In genomic region chr5:2125163-2125900, GRCh38 we compare ENCODE assay signal across 13 cellular contexts.
DNase-seq lines count a peak whose midpoint lies in the region; ATAC-seq and TF ChIP-seq lines count a peak whose summit lies in the region.
"Had no signal": no experiment of that assay in that cellular context is flagged by ENCODE, and none has a peak within 500 bp of the region (broad histone marks: within the 10 kb centered on the region; RNA-seq: fewer than 3 reads in every experiment).

No MANE protein-coding gene starts in this region.

- TF ChIP-seq CTCF in neural cell (IDR thresholded peaks at IDR 0.05; ENCODE audit: poor library complexity, severe bottlenecking), result no peak

- H4K20me1 ChIP-seq in BLaER1 treated with 17β-estradiol and CSF1 and Interleukin-3, amounts not matched to agents 10 nM and 100 nM, result peaks cover 0 to 4% (median 0%) of the 10 kb centered on the region in 11 experiments; a peak in 1 of 22 replicates
- H4K20me1 ChIP-seq in neural cell (ENCODE audit: insufficient read depth), result no peaks in the 10 kb centered on the region

- H2AFZ ChIP-seq in neural cell (ENCODE audit: low read depth, low read length), result peak overlapping the region; percentile 44
- H2AFZ ChIP-seq: GM23338 had no signal

- H3K27ac ChIP-seq in BLaER1 treated with 17β-estradiol and CSF1 and Interleukin-3, amounts not matched to agents 10 nM and 100 nM, result no peak overlapping the region
- H3K27ac ChIP-seq in neural cell (ENCODE audit: low read length) (peak overlapping the region; percentile 87), aorta (ENCODE audit: low read depth in 1 of 2, low read length in 2 of 2) (no peak overlapping the region)
- H3K27ac ChIP-seq: C4-2B had no signal

- ATAC-seq in aorta (ENCODE audit: low FRiP score) (peak; percentile 44), HG02678 (IDR thresholded peaks at IDR 0.05; ENCODE audit: unreplicated experiment) (no peak)
- ATAC-seq: GM23338, HepG2 had no signal

- DNase-seq in posterior vena cava (ENCODE audit: low spot score), result peak; percentile 35
- no peak for DNase-seq in aorta
- no peak for DNase-seq in NCI-H2196 (lab: John Stamatoyannopoulos, UW; ENCODE audit: unreplicated experiment)
- DNase-seq in activated effector memory CD4-positive, alpha-beta T cell treated with Interleukin-2 at 50 U/mL for 16 hours, result no peak
- DNase-seq: Caco-2; CD4-positive, alpha-beta T cell; H7 had no signal

- peaks cover 6 to 47% (median 41%) of the 10 kb centered on the region in 10 experiments; a peak in 18 of 20 replicates for H3K4me1 ChIP-seq in BLaER1 treated with 17β-estradiol and CSF1 and Interleukin-3, amounts not matched to agents 10 nM and 100 nM
- H3K4me1 ChIP-seq in aorta (ENCODE audit: control insufficient read depth in 1 of 2, insufficient read depth in 2 of 2, low read length in 2 of 2), result no peaks in the 10 kb centered on the region
- H3K4me1 ChIP-seq: Caco-2 had no signal

- no peaks in the 10 kb centered on the region for H3K9me2 ChIP-seq in neural cell (ENCODE audit: insufficient read depth, low read length)

- TF ChIP-seq EP300 in neural cell (conservative IDR thresholded peaks at IDR 0.05; ENCODE audit: poor library complexity, severe bottlenecking), result no peak

- H3K9ac ChIP-seq in BLaER1 treated with 17β-estradiol and CSF1 and Interleukin-3, amounts not matched to agents 10 nM and 100 nM, result no peak overlapping the region
- H3K9ac ChIP-seq in neural cell (ENCODE audit: low read length), result peak overlapping the region; percentile 59

- no peak overlapping the region for H3K4me3 ChIP-seq in BLaER1 treated with 17β-estradiol and CSF1 and Interleukin-3, amounts not matched to agents 10 nM and 100 nM
- H3K4me3 ChIP-seq in neural cell (ENCODE audit: low read length), result peak overlapping the region; percentile 52
- no peak overlapping the region for H3K4me3 ChIP-seq in aorta (ENCODE audit: low read length in 2 of 2)
- H3K4me3 ChIP-seq: GM23338 had no signal

- intact Hi-C loops in posterior vena cava (cut with DNase I) (no loop called here), aorta (cut with DNase I) (no loop called here)

- H3F3A ChIP-seq in neural cell (ENCODE audit: insufficient read depth, low read length, poor library complexity, severe bottlenecking), result no peaks in the 10 kb centered on the region

- 48 to 52% methylated on average over 8 of the region's 8 CpGs for WGBS in aorta, 2 donors

- peaks cover 12 to 23% (median 14%) of the 10 kb centered on the region in 11 experiments for H3K9me3 ChIP-seq in BLaER1 treated with 17β-estradiol and CSF1 and Interleukin-3, amounts not matched to agents 10 nM and 100 nM (replicated peaks in 1 of 11)
- H3K9me3 ChIP-seq in neural cell (ENCODE audit: low read length) (peaks cover 2% of the 10 kb centered on the region), aorta (ENCODE audit: control insufficient read depth, low read length) (peaks cover 2% of the 10 kb centered on the region)
- H3K9me3 ChIP-seq: Caco-2 had no signal

- no peaks in the 10 kb centered on the region for H3K79me2 ChIP-seq in neural cell (replicated peaks; ENCODE audit: insufficient read depth, low read length)

- TF ChIP-seq RAD21 in neural cell (conservative IDR thresholded peaks at IDR 0.05), result no peak

- H3K36me3 ChIP-seq in BLaER1 treated with 17β-estradiol and CSF1 and Interleukin-3, amounts not matched to agents 10 nM and 100 nM, result no peaks in the 10 kb centered on the region
- no peaks in the 10 kb centered on the region for H3K36me3 ChIP-seq in neural cell (ENCODE audit: insufficient read depth, low read length)
- H3K36me3 ChIP-seq in aorta (ENCODE audit: control insufficient read depth in 1 of 2, insufficient read depth in 2 of 2, low read length in 1 of 2), result no peaks in the 10 kb centered on the region

- peak overlapping the region in 8 of 11 experiments; percentile 6 to 75 (median 58); a peak in 15 of 22 replicates for H3K4me2 ChIP-seq in BLaER1 treated with 17β-estradiol and CSF1 and Interleukin-3, amounts not matched to agents 10 nM and 100 nM
- peak overlapping the region; percentile 62 for H3K4me2 ChIP-seq in neural cell (ENCODE audit: low read length)
- H3K4me2 ChIP-seq: GM23338 had no signal

- peaks cover 20 to 38% (median 26%) of the 10 kb centered on the region in 11 experiments for H3K27me3 ChIP-seq in BLaER1 treated with 17β-estradiol and CSF1 and Interleukin-3, amounts not matched to agents 10 nM and 100 nM
- H3K27me3 ChIP-seq in neural cell (ENCODE audit: insufficient read depth, low read depth, low read length), result no peaks in the 10 kb centered on the region
- H3K27me3 ChIP-seq in aorta (ENCODE audit: control insufficient read depth in 1 of 2, insufficient read depth in 2 of 2, low read length in 1 of 2), result no peaks in the 10 kb centered on the region

TF ChIP-seq in neural cell, 6 proteins besides CTCF, POLR2A, EP300 and RAD21:
- no peak for TF ChIP-seq REST (IDR thresholded peaks at IDR 0.05; ENCODE audit: borderline replicate concordance)
- TF ChIP-seq TAF1 (IDR thresholded peaks at IDR 0.05; ENCODE audit: low read depth), result no peak
- no peak for TF ChIP-seq POLR2AphosphoS5 (IDR thresholded peaks at IDR 0.05)
- TF ChIP-seq SMC3 (conservative IDR thresholded peaks at IDR 0.05; ENCODE audit: poor library complexity), result no peak
